ENCODE assay signal across 1 cellular context in the genomic region with DNA sequence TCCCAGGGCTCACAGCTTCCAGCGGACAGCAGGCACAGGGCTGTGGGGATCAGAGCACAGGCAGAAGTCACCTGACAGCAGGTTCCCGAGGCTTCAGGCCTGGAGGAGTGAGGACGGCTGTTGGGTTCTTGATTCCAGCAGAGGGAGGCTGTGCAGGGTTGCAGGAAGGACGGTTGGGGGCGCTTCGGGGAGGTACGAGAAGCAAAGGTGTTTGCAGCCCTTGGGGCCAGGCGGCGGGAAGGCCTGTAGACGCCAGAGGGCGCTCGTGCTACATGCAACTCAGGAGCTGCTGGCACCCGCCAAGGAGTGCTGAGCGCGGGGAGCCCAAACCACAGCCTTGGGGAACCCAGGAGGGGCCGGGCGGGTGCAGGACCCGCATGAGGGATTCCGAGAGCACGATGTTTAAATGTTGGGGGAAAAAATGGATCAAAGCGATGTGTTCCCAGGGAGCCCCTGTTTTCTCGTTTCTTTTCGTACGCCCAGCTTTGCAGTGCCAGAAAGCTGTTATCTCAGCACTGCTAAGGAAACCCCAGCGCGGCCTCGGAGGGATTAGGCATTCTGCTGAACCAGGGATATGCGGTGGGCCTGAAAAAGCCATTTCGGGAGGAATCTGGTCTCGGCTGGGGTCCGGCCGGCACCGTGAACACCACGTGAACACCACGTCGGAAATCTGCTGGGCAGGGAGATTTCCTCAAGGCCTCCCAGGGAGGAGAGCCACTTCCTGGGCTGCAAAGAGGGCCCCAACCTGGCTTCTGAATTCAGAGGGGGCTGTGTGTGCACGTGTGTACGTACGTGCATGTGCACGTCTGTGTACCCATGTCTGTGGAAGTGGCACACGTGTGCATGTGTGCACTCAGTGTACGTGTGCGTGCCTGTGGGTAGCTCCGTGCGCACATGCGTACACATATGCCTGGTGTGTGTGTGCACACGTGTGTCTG.
A peak's percentile ranks its signal among the peaks of the same experiment; 100 is the strongest.
TF ChIP-seq lines count a peak whose summit lies in the region.

No MANE protein-coding gene starts in this region.

TF ChIP-seq in HepG2, 621 proteins besides CTCF, POLR2A, EP300 and RAD21 (continued from another document and continues in another):
- TF ChIP-seq, protein P1, sequence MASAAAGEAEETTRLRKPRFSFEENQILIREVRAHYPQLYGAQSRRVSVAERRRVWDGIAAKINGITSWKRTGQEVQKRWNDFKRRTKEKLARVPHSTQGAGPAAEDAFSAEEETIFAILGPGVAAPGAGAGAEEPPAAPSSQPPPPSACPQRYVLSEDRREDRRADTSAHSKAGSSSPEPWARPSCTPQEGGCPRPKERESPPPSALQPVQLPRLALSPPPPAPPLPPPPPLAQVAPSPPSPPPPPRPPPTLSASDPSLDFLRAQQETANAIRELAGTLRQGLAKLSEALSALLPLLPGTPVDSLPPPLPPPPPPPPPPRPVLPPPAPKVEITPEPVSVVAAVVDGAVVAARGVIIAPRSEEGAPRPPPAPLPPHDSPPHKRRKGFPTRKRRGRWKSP (CRISPR knock-in tag; IDR thresholded peaks at IDR 0.05) = no peak
- TF ChIP-seq ZNF207 (IDR thresholded peaks at IDR 0.05; ENCODE audit: borderline replicate concordance) (no peak), TBX2 (CRISPR knock-in tag; IDR thresholded peaks at IDR 0.05; ENCODE audit: borderline replicate concordance) (peak; percentile 39; the same call in 1 of the 2 replicates), HNF4A (CRISPR knock-in tag; IDR thresholded peaks at IDR 0.05) (peak; percentile 10; the same call in 1 of the 2 replicates), MTA3 (CRISPR knock-in tag; IDR thresholded peaks at IDR 0.05) (no peak), KDM3A (CRISPR knock-in tag; IDR thresholded peaks at IDR 0.05; ENCODE audit: low read depth) (peak; percentile 89), NR2F1 (CRISPR knock-in tag; IDR thresholded peaks at IDR 0.05) (no peak), DPF2 (CRISPR knock-in tag; IDR thresholded peaks at IDR 0.05; ENCODE audit: borderline replicate concordance, low read depth) (no peak), ZNF441 (CRISPR knock-in tag; IDR thresholded peaks at IDR 0.05; ENCODE audit: borderline replicate concordance) (no peak), TCF12 (IDR thresholded peaks at IDR 0.05) (no peak), TCF12 (CRISPR knock-in tag; IDR thresholded peaks at IDR 0.05) (peak; percentile 54; the same call in 1 of the 2 replicates), MTA1 (CRISPR knock-in tag; IDR thresholded peaks at IDR 0.05; ENCODE audit: borderline replicate concordance) (0 out of 2 replicates have a peak, but pooled peaks have one; percentile 13), TOE1 (CRISPR knock-in tag; IDR thresholded peaks at IDR 0.05) (no peak), REPIN1 (CRISPR knock-in tag; IDR thresholded peaks at IDR 0.05; ENCODE audit: borderline replicate concordance, low read depth) (peak; percentile 68; the same call in 1 of the 2 replicates), AKAP8 (CRISPR knock-in tag; IDR thresholded peaks at IDR 0.05) (no peak), HNRNPH1 (optimal IDR thresholded peaks at IDR 0.05; ENCODE audit: low read depth, low read length) (no peak), ELF3 (CRISPR knock-in tag; IDR thresholded peaks at IDR 0.05) (peak; percentile 55), ZSCAN29 (CRISPR knock-in tag; conservative IDR thresholded peaks at IDR 0.05) (peak; percentile 85; the same call in 1 of the 2 replicates), SAP130 (CRISPR knock-in tag; IDR thresholded peaks at IDR 0.05; ENCODE audit: low read depth) (0 out of 2 replicates have a peak, but pooled peaks have one; percentile 33), MIER3 (CRISPR knock-in tag; IDR thresholded peaks at IDR 0.05; ENCODE audit: borderline replicate concordance) (no peak), FOXA1 (IDR thresholded peaks at IDR 0.05) (no peak), FOXA1 (CRISPR knock-in tag; IDR thresholded peaks at IDR 0.05) (peak; percentile 4; the same call in 1 of the 2 replicates), KLF6 (CRISPR knock-in tag; IDR thresholded peaks at IDR 0.05) (0 out of 2 replicates have a peak, but pooled peaks have one; percentile 55), SALL1 (CRISPR knock-in tag; IDR thresholded peaks at IDR 0.05) (peak; percentile 58), ZNF329 (CRISPR knock-in tag; IDR thresholded peaks at IDR 0.05; ENCODE audit: low read depth) (no peak), RNF2 (conservative IDR thresholded peaks at IDR 0.05; ENCODE audit: low read depth) (no peak), SOX6 (IDR thresholded peaks at IDR 0.05) (no peak), SOX6 (CRISPR knock-in tag; IDR thresholded peaks at IDR 0.05) (peak; percentile 72), CBX2 (IDR thresholded peaks at IDR 0.05; ENCODE audit: low read depth, low read length) (no peak), CBX2 (CRISPR knock-in tag; IDR thresholded peaks at IDR 0.05; ENCODE audit: low read depth) (no peak), SOX13 (IDR thresholded peaks at IDR 0.05) (no peak), SOX13 (CRISPR knock-in tag; conservative IDR thresholded peaks at IDR 0.05 in 1 of 2, IDR thresholded peaks at IDR 0.05 in 1 of 2) (0 out of 4 replicates have a peak, but pooled peaks of 1 of the 2 experiments have one; percentile 16), ZNF101 (CRISPR knock-in tag; IDR thresholded peaks at IDR 0.05; ENCODE audit: borderline replicate concordance, low read depth) (no peak), ZNF20 (CRISPR knock-in tag; IDR thresholded peaks at IDR 0.05) (no peak), GATAD2A (CRISPR knock-in tag; IDR thresholded peaks at IDR 0.05) (peak; percentile 53), HOXA3 (CRISPR knock-in tag; IDR thresholded peaks at IDR 0.05) (no peak), IRF2 (CRISPR knock-in tag; IDR thresholded peaks at IDR 0.05) (peak; percentile 81), ZNF552 (CRISPR knock-in tag; IDR thresholded peaks at IDR 0.05; ENCODE audit: borderline replicate concordance) (no peak), ZNF816 (CRISPR knock-in tag; IDR thresholded peaks at IDR 0.05; ENCODE audit: borderline replicate concordance) (no peak), ZSCAN9 (CRISPR knock-in tag; IDR thresholded peaks at IDR 0.05; ENCODE audit: borderline replicate concordance) (peak; percentile 57; the same call in 1 of the 2 replicates), MAZ (IDR thresholded peaks at IDR 0.05; ENCODE audit: borderline replicate concordance, low read depth, low read length) (peak; percentile 58; the same call in 1 of the 2 replicates), MAZ (CRISPR knock-in tag; IDR thresholded peaks at IDR 0.05; ENCODE audit: low read depth) (peak; percentile 75), ZNF263 (CRISPR knock-in tag; IDR thresholded peaks at IDR 0.05) (peak; percentile 61; the same call in 1 of the 2 replicates), FIP1L1 (IDR thresholded peaks at IDR 0.05; ENCODE audit: borderline replicate concordance, insufficient read depth, low read depth, low read length) (no peak), NR2F6 (IDR thresholded peaks at IDR 0.05) (no peak), NR2F6 (CRISPR knock-in tag; IDR thresholded peaks at IDR 0.05) (0 out of 2 replicates have a peak, but pooled peaks have one; percentile 25), ZNF782 (CRISPR knock-in tag; IDR thresholded peaks at IDR 0.05; ENCODE audit: borderline replicate concordance) (peak; percentile 58; the same call in 1 of the 2 replicates)
- TF ChIP-seq, protein P2, sequence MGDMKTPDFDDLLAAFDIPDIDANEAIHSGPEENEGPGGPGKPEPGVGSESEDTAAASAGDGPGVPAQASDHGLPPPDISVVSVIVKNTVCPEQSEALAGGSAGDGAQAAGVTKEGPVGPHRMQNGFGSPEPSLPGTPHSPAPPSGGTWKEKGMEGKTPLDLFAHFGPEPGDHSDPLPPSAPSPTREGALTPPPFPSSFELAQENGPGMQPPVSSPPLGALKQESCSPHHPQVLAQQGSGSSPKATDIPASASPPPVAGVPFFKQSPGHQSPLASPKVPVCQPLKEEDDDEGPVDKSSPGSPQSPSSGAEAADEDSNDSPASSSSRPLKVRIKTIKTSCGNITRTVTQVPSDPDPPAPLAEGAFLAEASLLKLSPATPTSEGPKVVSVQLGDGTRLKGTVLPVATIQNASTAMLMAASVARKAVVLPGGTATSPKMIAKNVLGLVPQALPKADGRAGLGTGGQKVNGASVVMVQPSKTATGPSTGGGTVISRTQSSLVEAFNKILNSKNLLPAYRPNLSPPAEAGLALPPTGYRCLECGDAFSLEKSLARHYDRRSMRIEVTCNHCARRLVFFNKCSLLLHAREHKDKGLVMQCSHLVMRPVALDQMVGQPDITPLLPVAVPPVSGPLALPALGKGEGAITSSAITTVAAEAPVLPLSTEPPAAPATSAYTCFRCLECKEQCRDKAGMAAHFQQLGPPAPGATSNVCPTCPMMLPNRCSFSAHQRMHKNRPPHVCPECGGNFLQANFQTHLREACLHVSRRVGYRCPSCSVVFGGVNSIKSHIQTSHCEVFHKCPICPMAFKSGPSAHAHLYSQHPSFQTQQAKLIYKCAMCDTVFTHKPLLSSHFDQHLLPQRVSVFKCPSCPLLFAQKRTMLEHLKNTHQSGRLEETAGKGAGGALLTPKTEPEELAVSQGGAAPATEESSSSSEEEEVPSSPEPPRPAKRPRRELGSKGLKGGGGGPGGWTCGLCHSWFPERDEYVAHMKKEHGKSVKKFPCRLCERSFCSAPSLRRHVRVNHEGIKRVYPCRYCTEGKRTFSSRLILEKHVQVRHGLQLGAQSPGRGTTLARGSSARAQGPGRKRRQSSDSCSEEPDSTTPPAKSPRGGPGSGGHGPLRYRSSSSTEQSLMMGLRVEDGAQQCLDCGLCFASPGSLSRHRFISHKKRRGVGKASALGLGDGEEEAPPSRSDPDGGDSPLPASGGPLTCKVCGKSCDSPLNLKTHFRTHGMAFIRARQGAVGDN (CRISPR knock-in tag; IDR thresholded peaks at IDR 0.05) = peak; percentile 70
- TF ChIP-seq, protein P3, sequence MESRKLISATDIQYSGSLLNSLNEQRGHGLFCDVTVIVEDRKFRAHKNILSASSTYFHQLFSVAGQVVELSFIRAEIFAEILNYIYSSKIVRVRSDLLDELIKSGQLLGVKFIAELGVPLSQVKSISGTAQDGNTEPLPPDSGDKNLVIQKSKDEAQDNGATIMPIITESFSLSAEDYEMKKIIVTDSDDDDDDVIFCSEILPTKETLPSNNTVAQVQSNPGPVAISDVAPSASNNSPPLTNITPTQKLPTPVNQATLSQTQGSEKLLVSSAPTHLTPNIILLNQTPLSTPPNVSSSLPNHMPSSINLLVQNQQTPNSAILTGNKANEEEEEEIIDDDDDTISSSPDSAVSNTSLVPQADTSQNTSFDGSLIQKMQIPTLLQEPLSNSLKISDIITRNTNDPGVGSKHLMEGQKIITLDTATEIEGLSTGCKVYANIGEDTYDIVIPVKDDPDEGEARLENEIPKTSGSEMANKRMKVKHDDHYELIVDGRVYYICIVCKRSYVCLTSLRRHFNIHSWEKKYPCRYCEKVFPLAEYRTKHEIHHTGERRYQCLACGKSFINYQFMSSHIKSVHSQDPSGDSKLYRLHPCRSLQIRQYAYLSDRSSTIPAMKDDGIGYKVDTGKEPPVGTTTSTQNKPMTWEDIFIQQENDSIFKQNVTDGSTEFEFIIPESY (CRISPR knock-in tag; IDR thresholded peaks at IDR 0.05) = peak; percentile 87
- TF ChIP-seq, protein P4, sequence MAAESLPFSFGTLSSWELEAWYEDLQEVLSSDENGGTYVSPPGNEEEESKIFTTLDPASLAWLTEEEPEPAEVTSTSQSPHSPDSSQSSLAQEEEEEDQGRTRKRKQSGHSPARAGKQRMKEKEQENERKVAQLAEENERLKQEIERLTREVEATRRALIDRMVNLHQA (CRISPR knock-in tag; IDR thresholded peaks at IDR 0.05) = no peak
- TF ChIP-seq, protein P5, sequence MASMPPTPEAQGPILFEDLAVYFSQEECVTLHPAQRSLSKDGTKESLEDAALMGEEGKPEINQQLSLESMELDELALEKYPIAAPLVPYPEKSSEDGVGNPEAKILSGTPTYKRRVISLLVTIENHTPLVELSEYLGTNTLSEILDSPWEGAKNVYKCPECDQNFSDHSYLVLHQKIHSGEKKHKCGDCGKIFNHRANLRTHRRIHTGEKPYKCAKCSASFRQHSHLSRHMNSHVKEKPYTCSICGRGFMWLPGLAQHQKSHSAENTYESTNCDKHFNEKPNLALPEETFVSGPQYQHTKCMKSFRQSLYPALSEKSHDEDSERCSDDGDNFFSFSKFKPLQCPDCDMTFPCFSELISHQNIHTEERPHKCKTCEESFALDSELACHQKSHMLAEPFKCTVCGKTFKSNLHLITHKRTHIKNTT (CRISPR knock-in tag; IDR thresholded peaks at IDR 0.05) = no peak
- TF ChIP-seq, protein P6, sequence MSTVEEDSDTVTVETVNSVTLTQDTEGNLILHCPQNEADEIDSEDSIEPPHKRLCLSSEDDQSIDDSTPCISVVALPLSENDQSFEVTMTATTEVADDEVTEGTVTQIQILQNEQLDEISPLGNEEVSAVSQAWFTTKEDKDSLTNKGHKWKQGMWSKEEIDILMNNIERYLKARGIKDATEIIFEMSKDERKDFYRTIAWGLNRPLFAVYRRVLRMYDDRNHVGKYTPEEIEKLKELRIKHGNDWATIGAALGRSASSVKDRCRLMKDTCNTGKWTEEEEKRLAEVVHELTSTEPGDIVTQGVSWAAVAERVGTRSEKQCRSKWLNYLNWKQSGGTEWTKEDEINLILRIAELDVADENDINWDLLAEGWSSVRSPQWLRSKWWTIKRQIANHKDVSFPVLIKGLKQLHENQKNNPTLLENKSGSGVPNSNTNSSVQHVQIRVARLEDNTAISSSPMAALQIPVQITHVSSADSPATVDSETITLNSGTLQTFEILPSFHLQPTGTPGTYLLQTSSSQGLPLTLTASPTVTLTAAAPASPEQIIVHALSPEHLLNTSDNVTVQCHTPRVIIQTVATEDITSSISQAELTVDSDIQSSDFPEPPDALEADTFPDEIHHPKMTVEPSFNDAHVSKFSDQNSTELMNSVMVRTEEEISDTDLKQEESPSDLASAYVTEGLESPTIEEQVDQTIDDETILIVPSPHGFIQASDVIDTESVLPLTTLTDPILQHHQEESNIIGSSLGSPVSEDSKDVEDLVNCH (CRISPR knock-in tag; IDR thresholded peaks at IDR 0.05) = 0 out of 2 replicates have a peak, but pooled peaks have one; percentile 42
- TF ChIP-seq, protein P7, sequence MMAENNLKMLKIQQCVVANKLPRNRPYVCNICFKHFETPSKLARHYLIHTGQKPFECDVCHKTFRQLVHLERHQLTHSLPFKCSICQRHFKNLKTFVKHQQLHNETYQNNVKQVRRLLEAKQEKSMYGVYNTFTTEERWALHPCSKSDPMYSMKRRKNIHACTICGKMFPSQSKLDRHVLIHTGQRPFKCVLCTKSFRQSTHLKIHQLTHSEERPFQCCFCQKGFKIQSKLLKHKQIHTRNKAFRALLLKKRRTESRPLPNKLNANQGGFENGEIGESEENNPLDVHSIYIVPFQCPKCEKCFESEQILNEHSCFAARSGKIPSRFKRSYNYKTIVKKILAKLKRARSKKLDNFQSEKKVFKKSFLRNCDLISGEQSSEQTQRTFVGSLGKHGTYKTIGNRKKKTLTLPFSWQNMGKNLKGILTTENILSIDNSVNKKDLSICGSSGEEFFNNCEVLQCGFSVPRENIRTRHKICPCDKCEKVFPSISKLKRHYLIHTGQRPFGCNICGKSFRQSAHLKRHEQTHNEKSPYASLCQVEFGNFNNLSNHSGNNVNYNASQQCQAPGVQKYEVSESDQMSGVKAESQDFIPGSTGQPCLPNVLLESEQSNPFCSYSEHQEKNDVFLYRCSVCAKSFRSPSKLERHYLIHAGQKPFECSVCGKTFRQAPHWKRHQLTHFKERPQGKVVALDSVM (CRISPR knock-in tag; IDR thresholded peaks at IDR 0.05) = 0 out of 2 replicates have a peak, but pooled peaks have one; percentile 34
- TF ChIP-seq, protein P8, sequence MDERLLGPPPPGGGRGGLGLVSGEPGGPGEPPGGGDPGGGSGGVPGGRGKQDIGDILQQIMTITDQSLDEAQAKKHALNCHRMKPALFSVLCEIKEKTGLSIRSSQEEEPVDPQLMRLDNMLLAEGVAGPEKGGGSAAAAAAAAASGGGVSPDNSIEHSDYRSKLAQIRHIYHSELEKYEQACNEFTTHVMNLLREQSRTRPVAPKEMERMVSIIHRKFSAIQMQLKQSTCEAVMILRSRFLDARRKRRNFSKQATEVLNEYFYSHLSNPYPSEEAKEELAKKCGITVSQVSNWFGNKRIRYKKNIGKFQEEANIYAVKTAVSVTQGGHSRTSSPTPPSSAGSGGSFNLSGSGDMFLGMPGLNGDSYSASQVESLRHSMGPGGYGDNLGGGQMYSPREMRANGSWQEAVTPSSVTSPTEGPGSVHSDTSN (CRISPR knock-in tag; IDR thresholded peaks at IDR 0.05) = no peak
